Comparison of ENCODE assay signal across 1 cellular context in the genomic region with DNA sequence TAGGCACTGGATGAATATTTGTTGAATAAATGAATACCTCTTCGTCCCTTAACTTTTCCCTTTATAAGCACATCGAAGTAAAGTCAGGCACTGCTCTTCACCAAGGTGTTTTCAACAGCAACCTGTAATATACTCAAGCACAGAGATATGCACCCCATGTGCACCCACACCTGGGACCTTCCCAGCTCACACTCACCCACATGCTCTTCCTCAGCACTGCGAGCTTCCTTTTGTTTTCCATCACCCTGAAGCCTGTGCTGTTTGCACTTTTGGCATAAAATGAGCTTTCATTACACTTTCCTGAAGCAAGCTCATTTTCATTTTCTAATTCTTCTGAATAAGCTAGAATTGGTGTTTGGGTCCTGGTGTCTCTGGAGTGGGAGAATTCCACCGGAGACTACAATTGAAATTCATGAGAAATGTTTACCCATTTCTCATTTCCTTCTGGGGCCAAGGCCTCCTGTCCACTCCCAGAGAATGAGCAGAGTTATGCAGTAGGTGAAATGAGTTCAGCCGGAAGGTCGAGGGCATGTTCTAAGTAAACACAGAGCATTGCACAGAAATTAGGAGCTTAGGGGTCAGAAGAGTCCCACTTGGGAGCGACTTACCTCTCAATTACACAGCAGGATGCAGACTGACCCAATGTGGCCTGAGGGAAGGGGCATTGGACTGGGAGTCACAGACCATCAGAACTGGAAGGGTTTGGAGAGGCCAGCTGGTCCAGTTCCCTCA.
TF ChIP-seq lines count a peak whose summit lies in the region.

No MANE protein-coding gene starts in this region.

TF ChIP-seq in HepG2, 621 proteins besides CTCF, POLR2A, EP300 and RAD21 (continued from another document and continues in another):
- TF ChIP-seq, protein P1, sequence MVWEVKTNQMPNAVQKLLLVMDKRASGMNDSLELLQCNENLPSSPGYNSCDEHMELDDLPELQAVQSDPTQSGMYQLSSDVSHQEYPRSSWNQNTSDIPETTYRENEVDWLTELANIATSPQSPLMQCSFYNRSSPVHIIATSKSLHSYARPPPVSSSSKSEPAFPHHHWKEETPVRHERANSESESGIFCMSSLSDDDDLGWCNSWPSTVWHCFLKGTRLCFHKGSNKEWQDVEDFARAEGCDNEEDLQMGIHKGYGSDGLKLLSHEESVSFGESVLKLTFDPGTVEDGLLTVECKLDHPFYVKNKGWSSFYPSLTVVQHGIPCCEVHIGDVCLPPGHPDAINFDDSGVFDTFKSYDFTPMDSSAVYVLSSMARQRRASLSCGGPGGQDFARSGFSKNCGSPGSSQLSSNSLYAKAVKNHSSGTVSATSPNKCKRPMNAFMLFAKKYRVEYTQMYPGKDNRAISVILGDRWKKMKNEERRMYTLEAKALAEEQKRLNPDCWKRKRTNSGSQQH (CRISPR knock-in tag; IDR thresholded peaks at IDR 0.05; ENCODE audit: low read depth): peak; percentile 52; the same call in 1 of the 2 replicates
- TF ChIP-seq ZBTB8A (CRISPR knock-in tag; IDR thresholded peaks at IDR 0.05; ENCODE audit: borderline replicate concordance, low read depth) (no peak), ZSCAN21 (CRISPR knock-in tag; IDR thresholded peaks at IDR 0.05; ENCODE audit: borderline replicate concordance) (no peak), HNRNPL (IDR thresholded peaks at IDR 0.05; ENCODE audit: low read depth, low read length) (no peak), MEIS1 (CRISPR knock-in tag; IDR thresholded peaks at IDR 0.05; ENCODE audit: borderline replicate concordance) (no peak), ZNF841 (CRISPR knock-in tag; IDR thresholded peaks at IDR 0.05; ENCODE audit: borderline replicate concordance) (no peak), TBP (CRISPR knock-in tag; IDR thresholded peaks at IDR 0.05) (no peak), GLI4 (CRISPR knock-in tag; IDR thresholded peaks at IDR 0.05; ENCODE audit: borderline replicate concordance) (no peak), SIN3B (IDR thresholded peaks at IDR 0.05; ENCODE audit: low read length) (no peak), NFE2 (CRISPR knock-in tag; IDR thresholded peaks at IDR 0.05) (no peak), NR2F6 (IDR thresholded peaks at IDR 0.05) (peak; percentile 97), NR2F6 (CRISPR knock-in tag; IDR thresholded peaks at IDR 0.05) (peak; percentile 97), ZNF737 (CRISPR knock-in tag; IDR thresholded peaks at IDR 0.05; ENCODE audit: borderline replicate concordance) (no peak), ZNF569 (CRISPR knock-in tag; IDR thresholded peaks at IDR 0.05; ENCODE audit: borderline replicate concordance) (no peak), ZSCAN12 (CRISPR knock-in tag; IDR thresholded peaks at IDR 0.05) (no peak), E2F2 (CRISPR knock-in tag; IDR thresholded peaks at IDR 0.05; ENCODE audit: borderline replicate concordance) (no peak), NR1H2 (CRISPR knock-in tag; IDR thresholded peaks at IDR 0.05; ENCODE audit: borderline replicate concordance, low read depth) (no peak), PRMT3 (CRISPR knock-in tag; IDR thresholded peaks at IDR 0.05; ENCODE audit: borderline replicate concordance, low read depth) (no peak), ZNF331 (CRISPR knock-in tag; IDR thresholded peaks at IDR 0.05) (peak; percentile 72), ZFYVE20 (CRISPR knock-in tag; IDR thresholded peaks at IDR 0.05; ENCODE audit: borderline replicate concordance, low read depth) (no peak), BCL6 (CRISPR knock-in tag; IDR thresholded peaks at IDR 0.05) (peak; percentile 78), ZNF746 (CRISPR knock-in tag; IDR thresholded peaks at IDR 0.05) (peak; percentile 70; the same call in 1 of the 2 replicates), ZNF496 (CRISPR knock-in tag; IDR thresholded peaks at IDR 0.05; ENCODE audit: insufficient replicate concordance) (no peak), KDM1A (CRISPR knock-in tag; IDR thresholded peaks at IDR 0.05) (0 out of 2 replicates have a peak, but pooled peaks have one; percentile 38), AFF4 (CRISPR knock-in tag; IDR thresholded peaks at IDR 0.05) (0 out of 2 replicates have a peak, but pooled peaks have one; percentile 52), FOXA3 (CRISPR knock-in tag; IDR thresholded peaks at IDR 0.05) (peak; percentile 97), ERF (CRISPR knock-in tag; IDR thresholded peaks at IDR 0.05) (peak; percentile 91; the same call in 1 of the 2 replicates), ZNF672 (CRISPR knock-in tag; IDR thresholded peaks at IDR 0.05) (no peak), ZNF777 (CRISPR knock-in tag; IDR thresholded peaks at IDR 0.05) (no peak), FOXO4 (CRISPR knock-in tag; conservative IDR thresholded peaks at IDR 0.05) (no peak), ZNF33B (CRISPR knock-in tag; IDR thresholded peaks at IDR 0.05) (no peak), ZNF609 (CRISPR knock-in tag; IDR thresholded peaks at IDR 0.05; ENCODE audit: borderline replicate concordance) (peak; percentile 91), ZNF556 (CRISPR knock-in tag; IDR thresholded peaks at IDR 0.05; ENCODE audit: borderline replicate concordance) (peak; percentile 75; the same call in 1 of the 2 replicates), ZNF788 (CRISPR knock-in tag; IDR thresholded peaks at IDR 0.05; ENCODE audit: borderline replicate concordance) (peak; percentile 46; the same call in 1 of the 2 replicates), JUND (CRISPR knock-in tag; IDR thresholded peaks at IDR 0.05) (peak; percentile 24; the same call in 1 of the 2 replicates), SYNCRIP (IDR thresholded peaks at IDR 0.05; ENCODE audit: insufficient read depth, low read depth, low read length) (no peak), MLLT10 (CRISPR knock-in tag; IDR thresholded peaks at IDR 0.05) (no peak), SNAI1 (CRISPR knock-in tag; IDR thresholded peaks at IDR 0.05; ENCODE audit: borderline replicate concordance) (no peak), RFXANK (CRISPR knock-in tag; IDR thresholded peaks at IDR 0.05) (no peak)
- TF ChIP-seq, protein P2, sequence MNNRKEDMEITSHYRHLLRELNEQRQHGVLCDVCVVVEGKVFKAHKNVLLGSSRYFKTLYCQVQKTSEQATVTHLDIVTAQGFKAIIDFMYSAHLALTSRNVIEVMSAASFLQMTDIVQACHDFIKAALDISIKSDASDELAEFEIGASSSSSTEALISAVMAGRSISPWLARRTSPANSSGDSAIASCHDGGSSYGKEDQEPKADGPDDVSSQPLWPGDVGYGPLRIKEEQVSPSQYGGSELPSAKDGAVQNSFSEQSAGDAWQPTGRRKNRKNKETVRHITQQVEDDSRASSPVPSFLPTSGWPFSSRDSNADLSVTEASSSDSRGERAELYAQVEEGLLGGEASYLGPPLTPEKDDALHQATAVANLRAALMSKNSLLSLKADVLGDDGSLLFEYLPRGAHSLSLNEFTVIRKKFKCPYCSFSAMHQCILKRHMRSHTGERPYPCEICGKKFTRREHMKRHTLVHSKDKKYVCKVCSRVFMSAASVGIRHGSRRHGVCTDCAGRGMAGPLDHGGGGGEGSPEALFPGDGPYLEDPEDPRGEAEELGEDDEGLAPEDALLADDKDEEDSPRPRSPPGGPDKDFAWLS (CRISPR knock-in tag; IDR thresholded peaks at IDR 0.05; ENCODE audit: borderline replicate concordance): 0 out of 2 replicates have a peak, but pooled peaks have one; percentile 25
- TF ChIP-seq, protein P3, sequence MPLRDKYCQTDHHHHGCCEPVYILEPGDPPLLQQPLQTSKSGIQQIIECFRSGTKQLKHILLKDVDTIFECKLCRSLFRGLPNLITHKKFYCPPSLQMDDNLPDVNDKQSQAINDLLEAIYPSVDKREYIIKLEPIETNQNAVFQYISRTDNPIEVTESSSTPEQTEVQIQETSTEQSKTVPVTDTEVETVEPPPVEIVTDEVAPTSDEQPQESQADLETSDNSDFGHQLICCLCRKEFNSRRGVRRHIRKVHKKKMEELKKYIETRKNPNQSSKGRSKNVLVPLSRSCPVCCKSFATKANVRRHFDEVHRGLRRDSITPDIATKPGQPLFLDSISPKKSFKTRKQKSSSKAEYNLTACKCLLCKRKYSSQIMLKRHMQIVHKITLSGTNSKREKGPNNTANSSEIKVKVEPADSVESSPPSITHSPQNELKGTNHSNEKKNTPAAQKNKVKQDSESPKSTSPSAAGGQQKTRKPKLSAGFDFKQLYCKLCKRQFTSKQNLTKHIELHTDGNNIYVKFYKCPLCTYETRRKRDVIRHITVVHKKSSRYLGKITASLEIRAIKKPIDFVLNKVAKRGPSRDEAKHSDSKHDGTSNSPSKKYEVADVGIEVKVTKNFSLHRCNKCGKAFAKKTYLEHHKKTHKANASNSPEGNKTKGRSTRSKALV (CRISPR knock-in tag; IDR thresholded peaks at IDR 0.05): no peak
- TF ChIP-seq, protein P4, sequence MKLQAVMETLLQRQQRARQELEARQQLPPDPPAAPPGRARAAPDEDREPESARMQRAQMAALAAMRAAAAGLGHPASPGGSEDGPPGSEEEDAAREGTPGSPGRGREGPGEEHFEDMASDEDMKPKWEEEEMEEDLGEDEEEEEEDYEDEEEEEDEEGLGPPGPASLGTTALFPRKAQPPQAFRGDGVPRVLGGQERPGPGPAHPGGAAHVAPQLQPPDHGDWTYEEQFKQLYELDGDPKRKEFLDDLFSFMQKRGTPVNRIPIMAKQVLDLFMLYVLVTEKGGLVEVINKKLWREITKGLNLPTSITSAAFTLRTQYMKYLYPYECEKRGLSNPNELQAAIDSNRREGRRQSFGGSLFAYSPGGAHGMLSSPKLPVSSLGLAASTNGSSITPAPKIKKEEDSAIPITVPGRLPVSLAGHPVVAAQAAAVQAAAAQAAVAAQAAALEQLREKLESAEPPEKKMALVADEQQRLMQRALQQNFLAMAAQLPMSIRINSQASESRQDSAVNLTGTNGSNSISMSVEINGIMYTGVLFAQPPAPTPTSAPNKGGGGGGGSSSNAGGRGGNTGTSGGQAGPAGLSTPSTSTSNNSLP (IDR thresholded peaks at IDR 0.05; ENCODE audit: low read depth, low read length): no peak
